In the genomic region with DNA sequence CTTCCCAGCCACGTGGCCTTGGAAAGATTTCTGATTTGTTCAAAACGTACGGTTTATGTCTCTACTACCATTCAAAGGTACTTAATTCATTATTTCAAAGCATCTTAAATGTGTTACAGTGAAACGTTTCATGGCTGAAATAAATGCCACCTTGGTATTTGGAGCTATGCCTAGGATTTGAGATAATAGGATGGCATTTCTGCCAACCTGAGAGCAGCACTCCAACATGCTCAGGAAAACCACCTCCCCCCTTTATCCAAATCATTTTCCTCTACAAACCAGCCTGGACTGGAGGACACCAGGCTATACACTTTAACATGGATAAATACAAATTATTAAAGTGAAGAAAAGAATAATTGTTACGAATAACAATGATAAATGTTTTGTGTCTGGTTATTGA, we compare ENCODE assay signal across 27 cellular contexts.
"Had no signal": no experiment of that assay in that cellular context is flagged by ENCODE, and none has a peak within 500 bp of the region (broad histone marks: within the 10 kb centered on the region; RNA-seq: fewer than 3 reads in every experiment).

No MANE protein-coding gene starts in this region.

- H3K36me3 ChIP-seq: adrenal gland, cardiac muscle cell, transverse colon had no signal

- H3K27me3 ChIP-seq: adrenal gland, body of pancreas, cardiac muscle cell, gastroesophageal sphincter, hepatocyte, transverse colon had no signal

- DNase-seq: activated CD4-positive, alpha-beta memory T cell treated with anti-CD3 and anti-CD28 coated beads for 36 hours; activated CD4-positive, alpha-beta T cell treated with anti-CD3 and anti-CD28 coated beads, Interleukin-2, amount 10 ng/mL, durations not matched to agents 24 days and 14 days; activated CD4-positive, CD25-positive, alpha-beta regulatory T cell treated with anti-CD3 and anti-CD28 coated beads, Interleukin-2, amount 50 U/mL, for 72 hours; activated CD8-positive, alpha-beta memory T cell treated with anti-CD3 and anti-CD28 coated beads, Interleukin-2, amount 50 U/mL, for 4 hours; activated effector memory CD4-positive, alpha-beta T cell treated with anti-CD3 and anti-CD28 coated beads, Interleukin-2, amount 50 U/mL, for 16 hours; activated naive CD4-positive, alpha-beta T cell treated with anti-CD3 and anti-CD28 coated beads for 36 hours; activated naive CD8-positive, alpha-beta T cell treated with anti-CD3 and anti-CD28 coated beads for 36 hours; activated T-cell treated with anti-CD3 and anti-CD28 coated beads, Interleukin-2, amount 50 U/mL, for 1 hour; aorta; body of pancreas; effector memory CD4-positive, alpha-beta T cell; immature natural killer cell; kidney; mucosa of descending colon; stimulated activated CD4-positive, alpha-beta T cell treated with anti-CD3 and anti-CD28 coated beads, Interleukin-1b, Interleukin-23, amount 100 ng/mL, for 48 hours; stimulated activated CD4-positive, alpha-beta T cell treated with anti-CD3 and anti-CD28 coated beads, Interleukin-4, amount 100 ng/mL, for 4 hours; stimulated activated naive CD8-positive, alpha-beta T cell treated with anti-CD3 and anti-CD28 coated beads, Interleukin-15, amount 100 ng/mL, for 72 hours; T-helper 9 cell; transverse colon had no signal

- H3K4me1 ChIP-seq: body of pancreas had no signal

- H3K27ac ChIP-seq: body of pancreas, cardiac muscle cell, hepatocyte, transverse colon had no signal

- H3K9me3 ChIP-seq: adrenal gland, body of pancreas, gastroesophageal sphincter, mucosa of descending colon, transverse colon had no signal

- ATAC-seq: body of pancreas; mucosa of descending colon; natural killer cell treated with Interleukin-12 subunit alpha and Interleukin-12 subunit beta and Interleukin-15 and Interleukin-18, amount 100 ng/mL, for 72 hours; stimulated activated memory B cell treated with anti-CD40 and anti-IgM and Interleukin-4, amounts not matched to agents 10 μg/mL and 1 μg/mL and 100 μg/mL, for 72 hours; stimulated activated naive CD8-positive, alpha-beta T cell treated with anti-CD3 and anti-CD28 coated beads, Interleukin-15, amount 100 ng/mL, for 72 hours had no signal

- H3K4me3 ChIP-seq: adrenal gland, body of pancreas, cardiac muscle cell, gastroesophageal sphincter, hepatocyte, lung, mucosa of descending colon, smooth muscle cell, transverse colon had no signal
